6 cellular contexts compared by ENCODE assay signal in the genomic region with DNA sequence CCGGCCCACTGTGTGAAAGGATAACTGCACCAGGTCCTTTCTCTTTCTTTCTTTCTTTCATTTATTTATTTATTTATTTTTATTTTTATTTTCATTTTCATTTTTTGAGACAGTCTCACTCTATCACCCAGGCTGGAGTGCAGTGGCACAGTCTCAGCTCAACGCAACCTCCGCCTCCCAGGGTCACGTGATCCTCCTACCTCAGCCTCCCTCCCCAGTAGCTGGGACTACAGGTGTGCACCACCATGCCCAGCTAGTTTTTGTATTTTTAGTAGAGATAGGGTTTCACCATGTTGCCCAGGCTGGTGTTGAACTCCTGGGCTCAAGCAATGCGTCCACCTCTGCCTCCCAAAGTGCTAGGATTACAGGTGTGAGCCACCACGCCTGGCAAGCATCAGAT.
A peak's percentile ranks its signal among the peaks of the same experiment; 100 is the strongest.
DNase-seq lines count a peak whose midpoint lies in the region; ATAC-seq, FAIRE-seq and TF ChIP-seq lines count a peak whose summit lies in the region.
"Not testable (repeated sequence)": the region's sequence is repeated elsewhere in the genome, so short reads cannot be mapped to it uniquely, and the experiment has no call there.

No MANE protein-coding gene starts in this region.

- not testable (repeated sequence) for H3K36me3 Mint-ChIP-seq in endodermal cell (ENCODE audit: low read depth)

- not testable (repeated sequence) for H3K9me3 Mint-ChIP-seq in endodermal cell

- not testable (repeated sequence) for H2BK15ac ChIP-seq in neuronal stem cell (ENCODE audit: low read length)

- H2BK12ac ChIP-seq in neuronal stem cell (ENCODE audit: low read length) = not testable (repeated sequence)

- not testable (repeated sequence) for H3K9me1 ChIP-seq in K562 (ENCODE audit: control insufficient read depth, insufficient read depth, low read length)

- H2AFZ ChIP-seq in K562 (ENCODE audit: low read depth, low read length); HepG2 (ENCODE audit: low read length); neuronal stem cell (ENCODE audit: low read length): not testable (repeated sequence)

- H2AK5ac ChIP-seq in neuronal stem cell (ENCODE audit: low read depth, low read length) = not testable (repeated sequence)

- H3K4me2 ChIP-seq in K562 (ENCODE audit: insufficient read depth, low read length); HepG2 (ENCODE audit: low read depth, low read length); neuronal stem cell (ENCODE audit: insufficient read depth, low read length, poor library complexity, severe bottlenecking): not testable (repeated sequence)

- not testable (repeated sequence) for H3K18ac ChIP-seq in neuronal stem cell (ENCODE audit: low read length)

- not testable (repeated sequence) for H3K79me2 ChIP-seq in K562 (ENCODE audit: control insufficient read depth, insufficient read depth, low read length); HepG2 (ENCODE audit: insufficient read depth, low read length)

- ATAC-seq in K562, HepG2: not testable (repeated sequence)

- not testable (repeated sequence) for BruUV-seq in K562 (replicated peaks; lab: Mats Ljungman, UMichigan); HepG2 (replicated peaks; lab: Mats Ljungman, UMichigan)

- not testable (repeated sequence) for H3K9ac ChIP-seq in K562 (ENCODE audit: insufficient read depth in 1 of 2, low read depth in 2 of 2, low read length in 2 of 2); endodermal cell (ENCODE audit: extremely low read depth, low read length, poor library complexity, severe bottlenecking); HepG2 (ENCODE audit: insufficient read depth, low read depth, low read length); neuronal stem cell (ENCODE audit: low read depth, low read length, poor library complexity)

- not testable (repeated sequence) for H4K8ac ChIP-seq in neuronal stem cell (ENCODE audit: low read depth, low read length)

- H4K20me1 ChIP-seq in K562 (replicated peaks; ENCODE audit: control insufficient read depth, insufficient read depth, low read length); HepG2 (ENCODE audit: insufficient read depth, low read length): not testable (repeated sequence)

- TF ChIP-seq RAD21 in K562 (CRISPR knock-in tag; conservative IDR thresholded peaks at IDR 0.05 in 1 of 2, IDR thresholded peaks at IDR 0.05 in 1 of 2); HepG2 (CRISPR knock-in tag; IDR thresholded peaks at IDR 0.05): not testable (repeated sequence)

- H2BK5ac ChIP-seq in neuronal stem cell (ENCODE audit: low read length) = peak overlapping the region; percentile 10

- H3K36me3 ChIP-seq in K562 (ENCODE audit: control insufficient read depth, insufficient read depth, low read length); endodermal cell (ENCODE audit: control insufficient read depth, insufficient read depth, low read length); esophagus muscularis mucosa; esophagus squamous epithelium; HepG2 (replicated peaks in 1 of 2; ENCODE audit: control insufficient read depth in 1 of 2, insufficient read depth in 2 of 2, low read length in 2 of 2); neuronal stem cell (replicated peaks in 1 of 2; ENCODE audit: control insufficient read depth in 2 of 2, insufficient read depth in 2 of 2, low read length in 2 of 2): not testable (repeated sequence)

- not testable (repeated sequence) for DNase-seq in K562 (ENCODE audit: extremely low read depth in 1 of 4, low spot score in 3 of 4); esophagus squamous epithelium (lab: John Stamatoyannopoulos, UW); HepG2 (ENCODE audit: low spot score); neuronal stem cell (ENCODE audit: low spot score)
- DNase-seq in endodermal cell = peak; percentile 5
- peak; percentile 47 for DNase-seq in esophagus muscularis mucosa (ENCODE audit: extremely low spot score)

- not testable (repeated sequence) for H3K4me3 Mint-ChIP-seq in endodermal cell

- not testable (repeated sequence) for H3K23ac ChIP-seq in neuronal stem cell (ENCODE audit: low read depth, low read length, poor library complexity)

- not testable (repeated sequence) for TF ChIP-seq EP300 in K562 (IDR thresholded peaks at IDR 0.05; ENCODE audit: low read length); esophagus muscularis mucosa (IDR thresholded peaks at IDR 0.05); HepG2 (IDR thresholded peaks at IDR 0.05; ENCODE audit: low read depth in 2 of 2, low read length in 2 of 2); HepG2 (CRISPR knock-in tag; IDR thresholded peaks at IDR 0.05; ENCODE audit: borderline replicate concordance)

- H3K4ac ChIP-seq in neuronal stem cell (ENCODE audit: low read length) = not testable (repeated sequence)

- TF ChIP-seq POLR2A in K562 (conservative IDR thresholded peaks at IDR 0.05); esophagus muscularis mucosa (IDR thresholded peaks at IDR 0.05; ENCODE audit: low read depth); esophagus squamous epithelium (IDR thresholded peaks at IDR 0.05); HepG2 (IDR thresholded peaks at IDR 0.05; ENCODE audit: insufficient read depth in 1 of 2, low read depth in 2 of 2, low read length in 2 of 2): not testable (repeated sequence)

- H3K9me3 ChIP-seq in K562 (replicated peaks; ENCODE audit: control insufficient read depth, insufficient read depth, low read depth, low read length); endodermal cell (ENCODE audit: control insufficient read depth, low read length); esophagus muscularis mucosa; esophagus squamous epithelium; HepG2 (ENCODE audit: low read length); neuronal stem cell (replicated peaks in 1 of 2; ENCODE audit: control insufficient read depth in 2 of 2, insufficient read depth in 1 of 2, low read depth in 1 of 2, low read length in 2 of 2): not testable (repeated sequence)

- in situ Hi-C loops in K562 (cut with MboI); HepG2 (cut with HindIII; ENCODE audit: extremely low pct_ligation_motif_present, low pct_unique_long_range_greater_than_20kb): not testable (repeated sequence)

- FAIRE-seq in K562 (lab: Jason Lieb, UNC); HepG2 (lab: Jason Lieb, UNC): not testable (repeated sequence)

- not testable (repeated sequence) for H3K4me3 ChIP-seq in K562; endodermal cell (ENCODE audit: low read length); esophagus muscularis mucosa; esophagus squamous epithelium; HepG2 (replicated peaks in 1 of 3; ENCODE audit: insufficient read depth in 1 of 3, low read depth in 2 of 3, low read length in 3 of 3); neuronal stem cell (ENCODE audit: low read length in 2 of 2)

- H3K79me1 ChIP-seq in neuronal stem cell (ENCODE audit: low read depth, low read length) = not testable (repeated sequence)

- H3K27me3 Mint-ChIP-seq in endodermal cell (ENCODE audit: insufficient read depth) = not testable (repeated sequence)

- POLR2A ChIA-PET in K562 (lab: Yijun Ruan, JAX) = interaction anchor here (0.9 kb wide), 1 partner anchor 11 kb away, joined by 4 read pairs; no protein-coding TSS in a partner anchor
- POLR2A ChIA-PET in HepG2 (lab: Yijun Ruan, JAX) = not testable (repeated sequence)

- not testable (repeated sequence) for H3K4me1 ChIP-seq in K562 (replicated peaks in 1 of 2; ENCODE audit: control insufficient read depth in 2 of 2, insufficient read depth in 2 of 2, low read length in 2 of 2); endodermal cell (ENCODE audit: control insufficient read depth, insufficient read depth, low read length); esophagus muscularis mucosa; HepG2 (ENCODE audit: insufficient read depth, low read length); neuronal stem cell (ENCODE audit: control insufficient read depth in 2 of 2, insufficient read depth in 1 of 2, low read depth in 1 of 2, low read length in 2 of 2)
- peaks cover 0 to 28% (median 4%) of the 10 kb centered on the region in 3 donors for H3K4me1 ChIP-seq in esophagus squamous epithelium

- H3K27ac Mint-ChIP-seq in endodermal cell = not testable (repeated sequence)

- 0% methylated on average over 6 of the region's 6 CpGs for WGBS in K562 (ENCODE audit: insufficient coverage, low coverage, missing lambda C conversion rate)
- WGBS in endodermal cell (ENCODE audit: insufficient coverage in 1 of 2, insufficient read length in 1 of 2), 2 experiments = 93 to 96% methylated on average over 5 to 6 of the region's 6 CpGs
- WGBS in esophagus muscularis mucosa = 97% methylated on average over 6 of the region's 6 CpGs
- WGBS in esophagus squamous epithelium, 2 donors = 81 to 83% methylated on average over 6 of the region's 6 CpGs
- 15% methylated on average over 5 of the region's 6 CpGs for WGBS in HepG2 (ENCODE audit: low lambda C conversion rate)
- no CpG with 5 or more reads among the region's 6 CpGs for WGBS in neuronal stem cell (ENCODE audit: extremely low coverage in 2 of 2, insufficient read length in 2 of 2, insufficient replicate concordance in 1 of 2), 2 donors

- not testable (repeated sequence) for H4K91ac ChIP-seq in neuronal stem cell (ENCODE audit: low read depth, low read length, poor library complexity)

- H2BK120ac ChIP-seq in neuronal stem cell (ENCODE audit: low read depth, low read length) = not testable (repeated sequence)

- not testable (repeated sequence) for H3K4me1 Mint-ChIP-seq in endodermal cell

- intact Hi-C loops in K562 (cut with micrococcal nuclease); esophagus muscularis mucosa (cut with DNase I); esophagus squamous epithelium (cut with DNase I); HepG2 (cut with micrococcal nuclease; ENCODE audit: unreplicated experiment): not testable (repeated sequence)

- CTCF ChIA-PET in K562 (lab: Yijun Ruan, JAX; ENCODE audit: low intra/inter-chr PET ratio); HepG2 (lab: Yijun Ruan, JAX; ENCODE audit: low intra/inter-chr PET ratio, low total read pairs): not testable (repeated sequence)

- H3K14ac ChIP-seq in neuronal stem cell (ENCODE audit: low read length) = not testable (repeated sequence)

- not testable (repeated sequence) for TF ChIP-seq CTCF in K562 (IDR thresholded peaks at IDR 0.05 in 2 of 3, conservative IDR thresholded peaks at IDR 0.05 in 1 of 3; ENCODE audit: insufficient read depth in 2 of 3, low read depth in 1 of 3, low read length in 3 of 3); endodermal cell (conservative IDR thresholded peaks at IDR 0.05); esophagus muscularis mucosa (IDR thresholded peaks at IDR 0.05); esophagus squamous epithelium (IDR thresholded peaks at IDR 0.05); HepG2 (CRISPR knock-in tag; IDR thresholded peaks at IDR 0.05)

- peaks cover 14 to 43% of the 10 kb centered on the region in 2 experiments for H3K27me3 ChIP-seq in K562 (ENCODE audit: control insufficient read depth in 2 of 2, insufficient read depth in 2 of 2, low read length in 2 of 2)
- not testable (repeated sequence) for H3K27me3 ChIP-seq in endodermal cell (ENCODE audit: control insufficient read depth, insufficient read depth, low read length, poor library complexity, severe bottlenecking); esophagus muscularis mucosa; esophagus squamous epithelium; HepG2 (ENCODE audit: control insufficient read depth in 1 of 2, insufficient read depth in 2 of 2, low read length in 2 of 2); neuronal stem cell (ENCODE audit: control insufficient read depth in 3 of 3, insufficient read depth in 3 of 3, low read depth in 1 of 3, low read length in 3 of 3)

- H3K27ac ChIP-seq in K562 (ENCODE audit: extremely low read depth, low read depth, low read length); endodermal cell (ENCODE audit: low read depth, low read length); esophagus muscularis mucosa (replicated peaks in 1 of 4); HepG2 (ENCODE audit: extremely low read length, insufficient read depth, low read length); neuronal stem cell (replicated peaks; ENCODE audit: low read length): not testable (repeated sequence)
- H3K27ac ChIP-seq in esophagus squamous epithelium = peak overlapping the region in 3 of 4 donors; percentile 44 to 77 (median 67)
